17 cellular contexts compared by ENCODE assay signal in genomic region chr17:57138030-57138911, GRCh38.
"Had no signal": no experiment of that assay in that cellular context is flagged by ENCODE, and none has a peak within 500 bp of the region (broad histone marks: within the 10 kb centered on the region; RNA-seq: fewer than 3 reads in every experiment).

No MANE protein-coding gene starts in this region.

- H3K27me3 ChIP-seq: cardiac muscle cell, tibial nerve, vagina had no signal

- ATAC-seq: activated CD8-positive, alpha-beta T cell treated with anti-CD3 and anti-CD28 coated beads for 36 hours; left ventricle myocardium superior; naive thymus-derived CD4-positive, alpha-beta T cell had no signal

- H3K4me3 ChIP-seq: cardiac muscle cell, tibial nerve, vagina had no signal

- H3K27ac ChIP-seq: cardiac muscle cell, tibial nerve, vagina had no signal

- DNase-seq: activated CD4-positive, alpha-beta T cell treated with anti-CD3 and anti-CD28 coated beads, Interleukin-2, amount 10 ng/mL, durations not matched to agents 24 days and 14 days; activated CD8-positive, alpha-beta T cell treated with anti-CD3 and anti-CD28 coated beads for 36 hours; activated naive CD4-positive, alpha-beta T cell; activated naive CD8-positive, alpha-beta T cell treated with anti-CD3 and anti-CD28 coated beads for 36 hours; activated T-cell treated with anti-CD3 and anti-CD28 coated beads, Interleukin-2, amount 50 U/mL, for 1 hour; amniotic stem cell; effector memory CD4-positive, alpha-beta T cell; left ventricle myocardium superior; naive thymus-derived CD4-positive, alpha-beta T cell; posterior cingulate gyrus; stimulated activated naive CD4-positive, alpha-beta T cell; substantia nigra; T-helper 9 cell had no signal

- H3K9me3 ChIP-seq: tibial nerve, vagina had no signal

- FAIRE-seq: endothelial cell of umbilical vein had no signal

- H3K36me3 ChIP-seq: cardiac muscle cell, tibial nerve, vagina had no signal

- H3K4me1 ChIP-seq: vagina had no signal
